8 cellular contexts compared by ENCODE assay signal in the genomic region with DNA sequence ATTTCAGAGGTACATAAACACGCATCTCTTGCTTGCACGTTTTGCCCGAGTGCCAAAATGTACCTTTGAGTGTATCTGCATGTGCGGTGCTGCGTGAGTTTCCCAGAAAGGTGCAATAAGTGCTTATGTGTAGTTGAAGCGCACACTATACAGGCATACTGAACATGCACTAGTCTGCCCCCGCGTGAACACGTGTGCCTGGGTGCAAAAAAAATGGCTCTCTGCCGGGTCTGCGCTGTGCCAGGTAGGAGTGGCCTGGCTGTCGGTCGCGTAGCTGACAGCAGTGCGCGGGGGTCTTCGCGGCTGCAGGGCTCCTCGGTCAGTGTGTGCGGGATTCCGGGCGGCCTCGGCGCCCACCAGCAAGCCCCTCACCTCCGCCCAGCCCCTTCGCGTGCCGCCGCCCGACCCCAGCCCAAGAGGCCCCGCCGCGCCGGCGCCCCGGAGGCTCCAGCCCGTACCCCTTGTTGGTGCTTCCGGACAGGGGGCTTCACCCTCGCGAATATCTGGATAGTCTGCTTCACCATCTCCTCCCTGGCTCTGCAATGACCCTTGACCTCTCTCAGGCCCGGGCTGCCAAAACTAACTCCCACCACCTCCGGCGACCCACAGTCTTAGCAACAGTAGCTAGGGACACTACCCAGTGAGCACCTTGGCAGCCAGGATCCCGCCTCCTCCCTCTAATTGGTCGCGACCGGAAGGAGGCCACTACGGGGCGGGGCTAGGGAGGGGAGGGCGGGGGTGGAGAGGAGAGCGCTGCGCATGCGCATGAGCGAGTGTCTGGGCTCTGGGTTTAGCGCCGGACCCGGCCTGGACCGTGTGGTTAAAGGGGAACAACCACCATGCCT. TPM values are rescaled to one million over a fixed set of nuclear protein-coding genes. Genes with fewer than 3 reads are reported as not detected.
A peak's percentile ranks its signal among the peaks of the same experiment; 100 is the strongest.
DNase-seq lines count a peak whose midpoint lies in the region; ATAC-seq and TF ChIP-seq lines count a peak whose summit lies in the region.

A gene with protein sequence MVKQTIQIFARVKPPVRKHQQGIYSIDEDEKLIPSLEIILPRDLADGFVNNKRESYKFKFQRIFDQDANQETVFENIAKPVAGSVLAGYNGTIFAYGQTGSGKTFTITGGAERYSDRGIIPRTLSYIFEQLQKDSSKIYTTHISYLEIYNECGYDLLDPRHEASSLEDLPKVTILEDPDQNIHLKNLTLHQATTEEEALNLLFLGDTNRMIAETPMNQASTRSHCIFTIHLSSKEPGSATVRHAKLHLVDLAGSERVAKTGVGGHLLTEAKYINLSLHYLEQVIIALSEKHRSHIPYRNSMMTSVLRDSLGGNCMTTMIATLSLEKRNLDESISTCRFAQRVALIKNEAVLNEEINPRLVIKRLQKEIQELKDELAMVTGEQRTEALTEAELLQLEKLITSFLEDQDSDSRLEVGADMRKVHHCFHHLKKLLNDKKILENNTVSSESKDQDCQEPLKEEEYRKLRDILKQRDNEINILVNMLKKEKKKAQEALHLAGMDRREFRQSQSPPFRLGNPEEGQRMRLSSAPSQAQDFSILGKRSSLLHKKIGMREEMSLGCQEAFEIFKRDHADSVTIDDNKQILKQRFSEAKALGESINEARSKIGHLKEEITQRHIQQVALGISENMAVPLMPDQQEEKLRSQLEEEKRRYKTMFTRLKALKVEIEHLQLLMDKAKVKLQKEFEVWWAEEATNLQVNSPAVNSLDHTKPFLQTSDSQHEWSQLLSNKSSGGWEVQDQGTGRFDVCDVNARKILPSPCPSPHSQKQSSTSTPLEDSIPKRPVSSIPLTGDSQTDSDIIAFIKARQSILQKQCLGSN (minus strand): TSS at position 622 of the 845 bp plus-strand sequence. CDS start 98 bp downstream, at position 524.

- H3K27me3 Mint-ChIP-seq in activated naive CD8-positive, alpha-beta T cell treated with anti-CD3 and anti-CD28 coated beads for 36 hours = no peaks in the 10 kb centered on the region

- H3K27ac Mint-ChIP-seq in activated naive CD8-positive, alpha-beta T cell treated with anti-CD3 and anti-CD28 coated beads for 36 hours = peak within 1 kb of the TSS; percentile 74

- no peaks in the 10 kb centered on the region for H3K36me3 ChIP-seq in SJSA1
- no peaks in the 10 kb centered on the region for H3K36me3 ChIP-seq in suprapubic skin

- H3K36me3 Mint-ChIP-seq in activated naive CD8-positive, alpha-beta T cell treated with anti-CD3 and anti-CD28 coated beads for 36 hours = no peaks in the 10 kb centered on the region

- H3K9me3 Mint-ChIP-seq in activated naive CD8-positive, alpha-beta T cell treated with anti-CD3 and anti-CD28 coated beads for 36 hours = no peaks in the 10 kb centered on the region

- H3K4me1 Mint-ChIP-seq in activated naive CD8-positive, alpha-beta T cell treated with anti-CD3 and anti-CD28 coated beads for 36 hours = peaks cover 3% of the 10 kb centered on the region

- intact Hi-C loops in head of caudate nucleus (cut with DNase I) = no loop called here

- no peak for TF ChIP-seq CTCF in omental fat pad (IDR thresholded peaks at IDR 0.05)
- no peak for TF ChIP-seq CTCF in suprapubic skin (IDR thresholded peaks at IDR 0.05)

- TF ChIP-seq EP300 in suprapubic skin (IDR thresholded peaks at IDR 0.05) = no peak

- DNase-seq in DMS153 treated with DMSO at 0.1 percent for 48 hours (lab: John Stamatoyannopoulos, UW; ENCODE audit: unreplicated experiment) (peak; percentile 83), LHCN-M2 (ENCODE audit: low read depth) (peak; percentile 79), SJSA1 (ENCODE audit: low read depth in 1 of 2, low spot score in 2 of 2) (peak; percentile 53 to 84), head of caudate nucleus (peak; percentile 89 to 98 (median 95)), omental fat pad (ENCODE audit: low spot score) (peak; percentile 72), suprapubic skin (ENCODE audit: low spot score in 2 of 2) (peak; percentile 92 to 94)
- peak; percentile 83 for DNase-seq in activated naive CD8-positive, alpha-beta T cell treated with anti-CD3 and anti-CD28 coated beads for 36 hours

- no peak for TF ChIP-seq POLR2A in suprapubic skin (IDR thresholded peaks at IDR 0.05)

- H3K4me3 ChIP-seq in SJSA1 = peak within 1 kb of the TSS; percentile 44
- peak within 1 kb of the TSS; percentile 69 for H3K4me3 ChIP-seq in suprapubic skin

- peak within 1 kb of the TSS; percentile 95 for H3K4me3 Mint-ChIP-seq in activated naive CD8-positive, alpha-beta T cell treated with anti-CD3 and anti-CD28 coated beads for 36 hours

- H3K27ac ChIP-seq in SJSA1 (no peak within 1 kb of the TSS), suprapubic skin (peak within 1 kb of the TSS; percentile 30)

- H3K4me1 ChIP-seq in SJSA1 (replicated peaks) = peaks cover 6% of the 10 kb centered on the region; the same call in 1 of the 2 replicates
- peaks cover 8% of the 10 kb centered on the region for H3K4me1 ChIP-seq in suprapubic skin

- H3K9me3 ChIP-seq in SJSA1 (replicated peaks) (no peaks in the 10 kb centered on the region), suprapubic skin (no peaks in the 10 kb centered on the region)

- WGBS in suprapubic skin = 7% methylated on average over 29 of the region's 58 CpGs

- peak; percentile 99 for ATAC-seq in GM21737 (IDR thresholded peaks at IDR 0.05; ENCODE audit: unreplicated experiment)
- ATAC-seq in omental fat pad (ENCODE audit: low FRiP score) = peak; percentile 100

- no peaks in the 10 kb centered on the region for H3K27me3 ChIP-seq in SJSA1 (replicated peaks)
- H3K27me3 ChIP-seq in suprapubic skin = no peaks in the 10 kb centered on the region

RNA-seq across cellular contexts. Expression of the gene that starts here (rescaled TPM):
- total RNA-seq in LHCN-M2 (2014; rRNA removed) (not detected in 2 replicates), omental fat pad (under 1 TPM in 2 of 4 donors, not detected in 2; 0.19 to 0.38 TPM), suprapubic skin (1 to 10 TPM in 1 of 4 donors, under 1 TPM in 1, not detected in 2; 0.18 to 1.1 TPM)
- polyA plus RNA-seq in LHCN-M2 (2012) = 0.07 TPM
- total RNA-seq in SJSA1 (2014; rRNA removed; shearing (Covaris generic)) = not detected in 2 replicates
- total RNA-seq in activated naive CD8-positive, alpha-beta T cell treated with anti-CD3 and anti-CD28 coated beads for 36 hours = under 1 TPM; 0.62 to 0.96 TPM

Comparison
In these comparisons a context has a peak if more than half of its experiments do, and no peak if none do; other contexts are left out.
1. Peak in DNase-seq in LHCN-M2; RNA of the gene not detected or under 1 TPM.
2. Peak in DNase-seq and H3K4me3 ChIP-seq in SJSA1; RNA of the gene not detected or under 1 TPM.
3. Peak in DNase-seq in activated naive CD8-positive, alpha-beta T cell treated with anti-CD3 and anti-CD28 coated beads for 36 hours; RNA of the gene not detected or under 1 TPM.
4. Peak in DNase-seq and ATAC-seq in omental fat pad; RNA of the gene not detected or under 1 TPM.